Comparison of ENCODE assay signal across 9 cellular contexts in genomic region chr3:194396561-194396896, GRCh38. TPM values are rescaled to one million over a fixed set of nuclear protein-coding genes. Genes with fewer than 3 reads are reported as not detected.
A peak's percentile ranks its signal among the peaks of the same experiment; 100 is the strongest.
DNase-seq lines count a peak whose midpoint lies in the region; ATAC-seq and TF ChIP-seq lines count a peak whose summit lies in the region.
"Had no signal": no experiment of that assay in that cellular context is flagged by ENCODE, and none has a peak within 500 bp of the region (broad histone marks: within the 10 kb centered on the region; RNA-seq: fewer than 3 reads in every experiment).

No MANE protein-coding gene starts in this region.

- no peak overlapping the region for H2BK120ac ChIP-seq in neuronal stem cell (ENCODE audit: low read depth, low read length)

- H3K27ac ChIP-seq in CD4-positive, CD25-positive, alpha-beta regulatory T cell (ENCODE audit: insufficient read depth, low read length, poor library complexity, severe bottlenecking) = peak overlapping the region; percentile 5
- H3K27ac ChIP-seq in MM.1S (ENCODE audit: low read length) (no peak overlapping the region), neuronal stem cell (replicated peaks; ENCODE audit: low read length) (no peak overlapping the region)

- ATAC-seq in CD4-positive, CD25-positive, alpha-beta regulatory T cell (ENCODE audit: low read depth in 2 of 2) = no peak

- H3K27me3 Mint-ChIP-seq in CD4-positive, CD25-positive, alpha-beta regulatory T cell = peaks cover 38% of the 10 kb centered on the region
- peaks cover 13% of the 10 kb centered on the region for H3K27me3 Mint-ChIP-seq in glutamatergic neuron (ENCODE audit: unreplicated experiment)

- TF ChIP-seq CTCF in MM.1S (IDR thresholded peaks at IDR 0.05; ENCODE audit: low read length) (no peak), glutamatergic neuron (IDR thresholded peaks at IDR 0.05; ENCODE audit: partially characterized antibody, unreplicated experiment) (no peak)

- no peaks in the 10 kb centered on the region for H3K9me3 ChIP-seq in CD4-positive, CD25-positive, alpha-beta regulatory T cell (ENCODE audit: control insufficient read depth in 2 of 2, low read length in 2 of 2)
- H3K9me3 ChIP-seq in MM.1S (replicated peaks; ENCODE audit: insufficient read depth, low read length) (no peaks in the 10 kb centered on the region), neuronal stem cell (replicated peaks in 1 of 2; ENCODE audit: control insufficient read depth in 2 of 2, insufficient read depth in 1 of 2, low read depth in 1 of 2, low read length in 2 of 2) (peaks cover 3 to 6% of the 10 kb centered on the region in 2 donors)

- peaks cover 30% of the 10 kb centered on the region for H3K4me1 ChIP-seq in CD4-positive, CD25-positive, alpha-beta regulatory T cell (ENCODE audit: control insufficient read depth, insufficient read depth, low read length, poor library complexity, severe bottlenecking)
- 0 out of 2 replicates have a peak, but pooled peaks cover 4% of the 10 kb centered on the region for H3K4me1 ChIP-seq in MM.1S (ENCODE audit: low read length)
- peaks cover 5 to 17% of the 10 kb centered on the region in 2 donors for H3K4me1 ChIP-seq in neuronal stem cell (ENCODE audit: control insufficient read depth in 2 of 2, insufficient read depth in 1 of 2, low read depth in 1 of 2, low read length in 2 of 2)

- no peaks in the 10 kb centered on the region for H4K20me1 ChIP-seq in MM.1S (ENCODE audit: insufficient read depth, low read length)

- H2BK12ac ChIP-seq in neuronal stem cell (ENCODE audit: low read length) = peak overlapping the region; percentile 94

- peak overlapping the region; percentile 53 to 84 (median 76) for H3K4me3 Mint-ChIP-seq in CD4-positive, CD25-positive, alpha-beta regulatory T cell
- H3K4me3 Mint-ChIP-seq in glutamatergic neuron (ENCODE audit: unreplicated experiment) = peak overlapping the region; percentile 57

- no peak for DNase-seq in CD4-positive, CD25-positive, alpha-beta regulatory T cell
- no peak for DNase-seq in MM.1S
- DNase-seq in glutamatergic neuron = no peak
- DNase-seq in neuronal stem cell (ENCODE audit: low spot score) = no peak
- no peak for DNase-seq in effector CD8-positive, alpha-beta T cell (lab: John Stamatoyannopoulos, UW)
- no peak for DNase-seq in islet precursor cell
- no peak for DNase-seq in mesenteric fat pad (ENCODE audit: low spot score)
- DNase-seq in OCI-M1 (lab: John Stamatoyannopoulos, UW) = no peak

- H4K91ac ChIP-seq in neuronal stem cell (ENCODE audit: low read depth, low read length, poor library complexity) = no peak overlapping the region

- peaks cover 16% of the 10 kb centered on the region for H3K27me3 ChIP-seq in CD4-positive, CD25-positive, alpha-beta regulatory T cell (ENCODE audit: control insufficient read depth, insufficient read depth, low read length)
- H3K27me3 ChIP-seq in MM.1S (replicated peaks; ENCODE audit: insufficient read depth, low read length) (peaks cover 48% of the 10 kb centered on the region), neuronal stem cell (ENCODE audit: control insufficient read depth in 3 of 3, insufficient read depth in 3 of 3, low read depth in 1 of 3, low read length in 3 of 3) (peaks cover 0 to 22% (median 2%) of the 10 kb centered on the region in 3 experiments)

- no peak overlapping the region for H3K18ac ChIP-seq in neuronal stem cell (ENCODE audit: low read length)

- no peaks in the 10 kb centered on the region for H3K36me3 ChIP-seq in CD4-positive, CD25-positive, alpha-beta regulatory T cell (ENCODE audit: control insufficient read depth, insufficient read depth, low read length)
- H3K36me3 ChIP-seq in MM.1S (replicated peaks; ENCODE audit: insufficient read depth, low read length) (no peaks in the 10 kb centered on the region), neuronal stem cell (replicated peaks in 1 of 2; ENCODE audit: control insufficient read depth in 2 of 2, insufficient read depth in 2 of 2, low read length in 2 of 2) (no peaks in the 10 kb centered on the region)
- H3K36me3 ChIP-seq: gastroesophageal sphincter had no signal

- no peak overlapping the region for H2BK15ac ChIP-seq in neuronal stem cell (ENCODE audit: low read length)

- no peaks in the 10 kb centered on the region for H3K36me3 Mint-ChIP-seq in CD4-positive, CD25-positive, alpha-beta regulatory T cell
- no peaks in the 10 kb centered on the region for H3K36me3 Mint-ChIP-seq in glutamatergic neuron (ENCODE audit: unreplicated experiment)

- H3K79me2 ChIP-seq in MM.1S (ENCODE audit: low read length) = no peaks in the 10 kb centered on the region

- no peak overlapping the region for H2BK5ac ChIP-seq in neuronal stem cell (ENCODE audit: low read length)

- H3K4me2 ChIP-seq in MM.1S (ENCODE audit: low read depth, low read length) (peak overlapping the region; percentile 53; the same call in 1 of the 2 replicates), neuronal stem cell (ENCODE audit: insufficient read depth, low read length, poor library complexity, severe bottlenecking) (peak overlapping the region; percentile 47)

- H3K4ac ChIP-seq in neuronal stem cell (ENCODE audit: low read length) = no peak overlapping the region

- no peak overlapping the region for H4K8ac ChIP-seq in neuronal stem cell (ENCODE audit: low read depth, low read length)

- peak overlapping the region; percentile 85 for H3K14ac ChIP-seq in neuronal stem cell (ENCODE audit: low read length)

- no peak overlapping the region for H3K9ac ChIP-seq in MM.1S (ENCODE audit: low read length)
- H3K9ac ChIP-seq in neuronal stem cell (ENCODE audit: low read depth, low read length, poor library complexity) = no peak overlapping the region

- no peaks in the 10 kb centered on the region for H3F3A ChIP-seq in MM.1S (ENCODE audit: insufficient read depth, low read length)

- peaks cover 0 to 1% (median 0%) of the 10 kb centered on the region in 7 donors for H3K9me3 Mint-ChIP-seq in CD4-positive, CD25-positive, alpha-beta regulatory T cell
- peaks cover 2% of the 10 kb centered on the region for H3K9me3 Mint-ChIP-seq in glutamatergic neuron (ENCODE audit: unreplicated experiment)

- no peaks in the 10 kb centered on the region for H3K79me1 ChIP-seq in neuronal stem cell (ENCODE audit: low read depth, low read length)

- WGBS in neuronal stem cell (ENCODE audit: extremely low coverage in 2 of 2, insufficient read length in 2 of 2, insufficient replicate concordance in 1 of 2), 2 donors = no CpG with 5 or more reads among the region's 16 CpGs

- H3K27ac Mint-ChIP-seq in CD4-positive, CD25-positive, alpha-beta regulatory T cell = peak overlapping the region in 1 of 3 donors; percentile 32
- H3K27ac Mint-ChIP-seq in glutamatergic neuron (ENCODE audit: unreplicated experiment) = no peak overlapping the region

- no peaks in the 10 kb centered on the region for H3K9me2 ChIP-seq in MM.1S (replicated peaks; ENCODE audit: insufficient read depth, low read length)

- no peak overlapping the region for H3K23ac ChIP-seq in neuronal stem cell (ENCODE audit: low read depth, low read length, poor library complexity)

- peaks cover 16 to 46% (median 30%) of the 10 kb centered on the region in 4 donors for H3K4me1 Mint-ChIP-seq in CD4-positive, CD25-positive, alpha-beta regulatory T cell
- H3K4me1 Mint-ChIP-seq in glutamatergic neuron (ENCODE audit: low read depth, unreplicated experiment) = peaks cover 17% of the 10 kb centered on the region

- H2AK5ac ChIP-seq in neuronal stem cell (ENCODE audit: low read depth, low read length) = peak overlapping the region; percentile 70

- H2AFZ ChIP-seq in MM.1S (ENCODE audit: low read length) (no peak overlapping the region), neuronal stem cell (ENCODE audit: low read length) (peak overlapping the region; percentile 88)

- no peak overlapping the region for H3K4me3 ChIP-seq in CD4-positive, CD25-positive, alpha-beta regulatory T cell (ENCODE audit: low read depth, low read length)
- H3K4me3 ChIP-seq in MM.1S (ENCODE audit: low read length) (no peak overlapping the region), neuronal stem cell (ENCODE audit: low read length in 2 of 2) (no peak overlapping the region)

RNA-seq across cellular contexts. Expression of gene GP5, which starts 2.5 kb away (rescaled TPM):
- total RNA-seq in CD4-positive, CD25-positive, alpha-beta regulatory T cell = 1.4 TPM
- 1 to 10 TPM in 2 of 4 donors, under 1 TPM in 2; 0.41 to 2.7 (median 1.2) TPM for polyA plus RNA-seq in CD4-positive, CD25-positive, alpha-beta regulatory T cell
- total RNA-seq in glutamatergic neuron (ENCODE audit: unreplicated experiment) (0.15 TPM), mesenteric fat pad (not detected)
- 0.03 TPM for polyA plus RNA-seq in neuronal stem cell (2013, experiment 1 of 2)
- polyA plus RNA-seq in neuronal stem cell (2013, experiment 2 of 2) = 0.01 TPM

RNA-seq across cellular contexts. Expression of gene LRRC15, which starts 27.0 kb away (rescaled TPM):
- not detected for total RNA-seq in CD4-positive, CD25-positive, alpha-beta regulatory T cell
- polyA plus RNA-seq in CD4-positive, CD25-positive, alpha-beta regulatory T cell = not detected
- total RNA-seq in glutamatergic neuron (ENCODE audit: unreplicated experiment) = not detected
- 0.01 TPM for polyA plus RNA-seq in neuronal stem cell (2013, experiment 1 of 2)
- polyA plus RNA-seq in neuronal stem cell (2013, experiment 2 of 2) = 0.01 TPM
- 0.35 TPM for total RNA-seq in mesenteric fat pad

RNA-seq across cellular contexts. Expression of gene CPN2, which starts 45.4 kb away (rescaled TPM):
- not detected for total RNA-seq in CD4-positive, CD25-positive, alpha-beta regulatory T cell
- not detected for polyA plus RNA-seq in CD4-positive, CD25-positive, alpha-beta regulatory T cell
- total RNA-seq in glutamatergic neuron (ENCODE audit: unreplicated experiment) (not detected), mesenteric fat pad (0.16 TPM)
- not detected for polyA plus RNA-seq in neuronal stem cell (2013, experiment 1 of 2)
- not detected for polyA plus RNA-seq in neuronal stem cell (2013, experiment 2 of 2)
- total RNA-seq: gastroesophageal sphincter had no signal
